ENCODE assay signal across 10 cellular contexts in genomic region chr6:167760979-167761793, GRCh38.
DNase-seq lines count a peak whose midpoint lies in the region; FAIRE-seq and TF ChIP-seq lines count a peak whose summit lies in the region.
"Had no signal": no experiment of that assay in that cellular context is flagged by ENCODE, and none has a peak within 500 bp of the region (broad histone marks: within the 10 kb centered on the region; RNA-seq: fewer than 3 reads in every experiment).

No MANE protein-coding gene starts in this region.

- H3K9me3 ChIP-seq in kidney (ENCODE audit: control insufficient read depth in 1 of 2, low read length in 2 of 2): no peaks in the 10 kb centered on the region
- no peaks in the 10 kb centered on the region for H3K9me3 ChIP-seq in prostate gland

- H3K36me3 ChIP-seq in kidney (ENCODE audit: control insufficient read depth in 1 of 2, insufficient read depth in 2 of 2, low read length in 2 of 2): no peaks in the 10 kb centered on the region
- no peaks in the 10 kb centered on the region for H3K36me3 ChIP-seq in prostate gland

- WGBS in prostate gland: 69% methylated on average over 18 of the region's 18 CpGs

- TF ChIP-seq POLR2A in prostate gland (IDR thresholded peaks at IDR 0.05): no peak

- DNase-seq in ELF-1 (ENCODE audit: low read depth, low spot score) (peak; percentile 85), choroid plexus epithelial cell (ENCODE audit: low read depth) (peak; percentile 78), kidney (peak; percentile 82), prostate gland (ENCODE audit: low spot score) (peak; percentile 37), GM10248 (ENCODE audit: extremely low spot score) (no peak), NCI-H187 treated with DMSO at 0.1 percent for 48 hours (lab: John Stamatoyannopoulos, UW) (no peak), NCI-H2107 treated with DMSO at 0.1 percent for 48 hours (lab: John Stamatoyannopoulos, UW; ENCODE audit: unreplicated experiment) (no peak)
- no peak for DNase-seq in activated naive CD4-positive, alpha-beta T cell (lab: John Stamatoyannopoulos, UW)
- DNase-seq: cerebellar nuclear complex had no signal

- intact Hi-C loops in kidney (cut with DNase I) (no loop called here), prostate gland (cut with DNase I) (no loop called here)

- no peak overlapping the region for H3K4me3 ChIP-seq in choroid plexus epithelial cell (ENCODE audit: low read depth, low read length)
- H3K4me3 ChIP-seq in kidney (ENCODE audit: low read length in 2 of 2): no peak overlapping the region
- H3K4me3 ChIP-seq in prostate gland: no peak overlapping the region

- peak overlapping the region in 1 of 2 donors; percentile 9 for H3K9ac ChIP-seq in kidney (ENCODE audit: low read length in 2 of 2)

- H3K27ac ChIP-seq in kidney (ENCODE audit: low read depth in 2 of 2, low read length in 2 of 2) (no peak overlapping the region), prostate gland (peak overlapping the region; percentile 40 to 53)

- POLR2A ChIA-PET in GM10248 (lab: Yijun Ruan, JAX): no interaction called here

- no peak for TF ChIP-seq CTCF in choroid plexus epithelial cell (conservative IDR thresholded peaks at IDR 0.05; ENCODE audit: low read depth, low read length)
- TF ChIP-seq CTCF in kidney (IDR thresholded peaks at IDR 0.05; ENCODE audit: borderline replicate concordance, extremely low read depth, insufficient read depth): no peak
- TF ChIP-seq CTCF in prostate gland (IDR thresholded peaks at IDR 0.05): no peak
- no peak for TF ChIP-seq CTCF in GM10248 (IDR thresholded peaks at IDR 0.05; ENCODE audit: control extremely low read depth, extremely low read depth, low read depth, missing control alignments)

- no peaks in the 10 kb centered on the region for H3K27me3 ChIP-seq in prostate gland (replicated peaks; ENCODE audit: insufficient read depth)

- no peak for FAIRE-seq in kidney (lab: Jason Lieb, UNC)
- FAIRE-seq: TTC549 had no signal

- H3K4me1 ChIP-seq in kidney (ENCODE audit: control insufficient read depth in 1 of 2, insufficient read depth in 1 of 2, low read depth in 1 of 2, low read length in 2 of 2) (peaks cover 8 to 12% of the 10 kb centered on the region in 2 donors), prostate gland (replicated peaks) (peaks cover 14% of the 10 kb centered on the region)

- CTCF ChIA-PET in GM10248 (lab: Yijun Ruan, JAX): interaction anchor here (1.0 kb wide), 1 partner anchor 88 kb away, joined by 3 read pairs; no protein-coding TSS in a partner anchor

Comparison
In these comparisons a context has a peak if more than half of its experiments do, and no peak if none do; other contexts are left out.
1. DNase-seq: peak in ELF-1 (single experiment), choroid plexus epithelial cell (single experiment), kidney (single experiment) and prostate gland (single experiment); none in GM10248 (single experiment), NCI-H187 treated with DMSO at 0.1 percent for 48 hours (single experiment), activated naive CD4-positive, alpha-beta T cell (0 of 4) and NCI-H2107 treated with DMSO at 0.1 percent for 48 hours (single experiment).
2. H3K27ac ChIP-seq: peak in prostate gland (2 of 2); none in kidney (0 of 2).